Comparison of ENCODE assay signal across 8 cellular contexts in genomic region chr22:38872172-38872830, GRCh38.
A peak's percentile ranks its signal among the peaks of the same experiment; 100 is the strongest.
DNase-seq lines count a peak whose midpoint lies in the region; ATAC-seq and TF ChIP-seq lines count a peak whose summit lies in the region.

Gene CBX6 (minus strand): TSS chr22:38872216. CDS start chr22:38872190, 26 bp downstream.

- peak; percentile 58 for ATAC-seq in HG02610 (IDR thresholded peaks at IDR 0.05; ENCODE audit: unreplicated experiment)
- peak; percentile 54 for ATAC-seq in SK-N-SH treated with all-trans-retinoic acid at 6 μM for 48 hours

- peak within 1 kb of the TSS; percentile 97 for H3K27ac ChIP-seq in substantia nigra (ENCODE audit: low read depth, low read length, poor library complexity, severe bottlenecking)

- peak; percentile 99 for DNase-seq in GM03348 (ENCODE audit: low spot score)
- peak; percentile 91 for DNase-seq in NCI-H1105 (lab: John Stamatoyannopoulos, UW)
- peak; percentile 97 for DNase-seq in activated naive CD4-positive, alpha-beta T cell treated with anti-CD3 and anti-CD28 coated beads, Interleukin-2, amount 50 U/mL, for 16 hours
- peak; percentile 97 for DNase-seq in germinal center (ENCODE audit: low spot score)
- peak in 55 of 56 donors; percentile 67 to 98 (median 91) for DNase-seq in nucleus accumbens (lab: John Stamatoyannopoulos, UW)
- peak; percentile 43 to 98 (median 91) for DNase-seq in substantia nigra (lab: John Stamatoyannopoulos, UW)

TF ChIP-seq in SK-N-SH treated with all-trans-retinoic acid at 6 μM for 48 hours, 23 proteins besides CTCF, POLR2A, EP300 and RAD21:
- TF ChIP-seq TCF4 (CRISPR knock-in tag; IDR thresholded peaks at IDR 0.05; ENCODE audit: borderline replicate concordance) (no peak), ISL1 (CRISPR knock-in tag; IDR thresholded peaks at IDR 0.05) (no peak), TSHZ2 (CRISPR knock-in tag; IDR thresholded peaks at IDR 0.05) (no peak), OSR1 (CRISPR knock-in tag; IDR thresholded peaks at IDR 0.05) (no peak), BACH2 (CRISPR knock-in tag; IDR thresholded peaks at IDR 0.05; ENCODE audit: borderline replicate concordance) (no peak), ZNF70 (CRISPR knock-in tag; IDR thresholded peaks at IDR 0.05) (no peak)

Comparison
In these comparisons a context has a peak if more than half of its experiments do, and no peak if none do; other contexts are left out.
1. Peak in every context shown above with its lines: DNase-seq, ATAC-seq and H3K27ac ChIP-seq.